In genomic region chr2:43569921-43570320, GRCh38 we compare ENCODE assay signal across 13 cellular contexts. TPM values are rescaled to one million over a fixed set of nuclear protein-coding genes. Genes with fewer than 3 reads are reported as not detected.
DNase-seq lines count a peak whose midpoint lies in the region; ATAC-seq and TF ChIP-seq lines count a peak whose summit lies in the region.
"Had no signal": no experiment of that assay in that cellular context is flagged by ENCODE, and none has a peak within 500 bp of the region (broad histone marks: within the 10 kb centered on the region; RNA-seq: fewer than 3 reads in every experiment).

No MANE protein-coding gene starts in this region.

- H3K79me2 ChIP-seq in osteoblast (ENCODE audit: insufficient read depth, low read length) (no peaks in the 10 kb centered on the region), PC-3 (ENCODE audit: low read length) (no peaks in the 10 kb centered on the region)

- in situ Hi-C loops in SK-MEL-5 (cut with HindIII; ENCODE audit: low pct_unique_long_range_greater_than_20kb, low sequenced_read_pairs): no loop called here

- TF ChIP-seq CTCF in GM06990 (IDR thresholded peaks at IDR 0.05; ENCODE audit: insufficient read depth, low read length, poor library complexity, severe bottlenecking) (no peak), osteoblast (IDR thresholded peaks at IDR 0.05; ENCODE audit: extremely low read depth, low read depth, low read length) (no peak), PC-3 (conservative IDR thresholded peaks at IDR 0.05; ENCODE audit: low read depth, low read length) (no peak)

- no TSS peak for BruUV-seq in PC-3 (replicated peaks; lab: Mats Ljungman, UMichigan)

- H2AFZ ChIP-seq in osteoblast (ENCODE audit: low read length) (no peak overlapping the region), PC-3 (ENCODE audit: low read length) (no peak overlapping the region)

- no peak overlapping the region for H3K4me2 ChIP-seq in osteoblast (ENCODE audit: insufficient read depth, low read length)
- H3K4me2 ChIP-seq in PC-3 (ENCODE audit: low read length): no peak overlapping the region
- H3K4me2 ChIP-seq: BLaER1 treated with 17β-estradiol and CSF1 and Interleukin-3, amounts not matched to agents 10 nM and 100 nM had no signal

- ATAC-seq in GM19023 (IDR thresholded peaks at IDR 0.05; ENCODE audit: unreplicated experiment) (peak; percentile 91), HG02642 (IDR thresholded peaks at IDR 0.05; ENCODE audit: poor library complexity, unreplicated experiment) (peak; percentile 78), PC-3 (no peak)
- ATAC-seq: left cardiac atrium had no signal

- H3K9me3 ChIP-seq in osteoblast (ENCODE audit: low read depth, low read length) (no peaks in the 10 kb centered on the region), PC-3 (ENCODE audit: low read length) (no peaks in the 10 kb centered on the region)
- H3K9me3 ChIP-seq: BLaER1 treated with 17β-estradiol and CSF1 and Interleukin-3, amounts not matched to agents 10 nM and 100 nM; thoracic aorta had no signal

- no peak overlapping the region for H3K9ac ChIP-seq in PC-3 (ENCODE audit: low read length)
- H3K9ac ChIP-seq: BLaER1 treated with 17β-estradiol and CSF1 and Interleukin-3, amounts not matched to agents 10 nM and 100 nM had no signal

- H3K4me3 ChIP-seq in GM06990 (replicated peaks; ENCODE audit: low read depth, low read length) (no peak overlapping the region), osteoblast (ENCODE audit: insufficient read depth, low read length) (no peak overlapping the region), PC-3 (ENCODE audit: low read length) (no peak overlapping the region)
- H3K4me3 ChIP-seq: BLaER1 treated with 17β-estradiol and CSF1 and Interleukin-3, amounts not matched to agents 10 nM and 100 nM; thoracic aorta had no signal

- H3K27me3 ChIP-seq in GM06990 (replicated peaks; ENCODE audit: control insufficient read depth, insufficient read depth, low read length) (no peaks in the 10 kb centered on the region), osteoblast (ENCODE audit: insufficient read depth, low read length) (no peaks in the 10 kb centered on the region), PC-3 (ENCODE audit: low read length) (no peaks in the 10 kb centered on the region)

- H3K27ac ChIP-seq in osteoblast (ENCODE audit: low read depth, low read length) (no peak overlapping the region), PC-3 (ENCODE audit: low read length) (no peak overlapping the region)
- H3K27ac ChIP-seq: BLaER1 treated with 17β-estradiol and CSF1 and Interleukin-3, amounts not matched to agents 10 nM and 100 nM; thoracic aorta had no signal

- DNase-seq in GM06990 (ENCODE audit: extremely low read depth, insufficient read length) (peak; percentile 16), SK-MEL-5 (ENCODE audit: low read depth, low spot score) (peak; percentile 81), osteoblast (ENCODE audit: insufficient read length, low spot score, missing footprints) (no peak), NCI-H345 (lab: John Stamatoyannopoulos, UW) (no peak), PC-3 (no peak), OCI-M2 (lab: John Stamatoyannopoulos, UW; ENCODE audit: unreplicated experiment) (no peak)
- DNase-seq: left cardiac atrium; NCI-H526 treated with DMSO at 0.1 percent for 48 hours; stimulated activated CD4-positive, alpha-beta T cell treated with anti-CD3 and anti-CD28 coated beads, Interleukin-4, amount 100 ng/mL, for 1 hour had no signal

- H3F3A ChIP-seq in PC-3 (ENCODE audit: low read length, unreplicated experiment): no peaks in the 10 kb centered on the region

- H3K36me3 ChIP-seq in GM06990 (ENCODE audit: control insufficient read depth, insufficient read depth, low read length) (peaks cover 3% of the 10 kb centered on the region), osteoblast (ENCODE audit: insufficient read depth, low read length) (peaks cover 48% of the 10 kb centered on the region), PC-3 (ENCODE audit: low read depth, low read length) (peaks cover 37% of the 10 kb centered on the region)

- H3K9me2 ChIP-seq in PC-3 (replicated peaks; ENCODE audit: low read length): no peaks in the 10 kb centered on the region

- CTCF ChIA-PET in PC-3 (lab: Charles Lee): interaction anchor here (0.5 kb wide), 1 partner anchor 228 kb away, joined by 3 read pairs; no protein-coding TSS in a partner anchor

- no peaks in the 10 kb centered on the region for H4K20me1 ChIP-seq in osteoblast (ENCODE audit: insufficient read depth, low read length)
- no peaks in the 10 kb centered on the region for H4K20me1 ChIP-seq in PC-3 (ENCODE audit: low read length)

- intact Hi-C loops in PC-3 (cut with micrococcal nuclease): no loop called here

- POLR2A ChIA-PET in PC-3 (lab: Charles Lee; ENCODE audit: unreplicated experiment): no interaction called here

- H3K4me1 ChIP-seq in osteoblast (ENCODE audit: insufficient read depth, low read length): peaks cover 9% of the 10 kb centered on the region
- no peaks in the 10 kb centered on the region for H3K4me1 ChIP-seq in PC-3 (ENCODE audit: insufficient read depth, low read length)

RNA-seq across cellular contexts. Expression of gene THADA, which starts 25.9 kb away (rescaled TPM):
- 50.3 and 57.3 TPM in 2 replicates for total RNA-seq in SK-MEL-5 (2014; rRNA removed; shearing (Covaris generic))
- polyA plus RNA-seq in SK-MEL-5 (2015; cell fraction: cytosol; rRNA removed): 34.9 and 35.5 TPM in 2 replicates
- polyA plus RNA-seq in SK-MEL-5 (2015; cell fraction: nucleus; rRNA removed): 179 and 266 TPM in 2 replicates
- total RNA-seq in osteoblast: 38.0 and 39.4 TPM in 2 replicates
- 33.6 and 43.1 TPM in 2 replicates for total RNA-seq in PC-3 (2014; rRNA removed)

Comparison
In these comparisons a context has a peak if more than half of its experiments do, and no peak if none do; other contexts are left out.
1. DNase-seq: peak in GM06990 (single experiment) and SK-MEL-5 (single experiment); none in osteoblast (single experiment), NCI-H345 (single experiment), PC-3 (single experiment) and OCI-M2 (single experiment).